ENCODE assay signal across 21 cellular contexts in the genomic region with DNA sequence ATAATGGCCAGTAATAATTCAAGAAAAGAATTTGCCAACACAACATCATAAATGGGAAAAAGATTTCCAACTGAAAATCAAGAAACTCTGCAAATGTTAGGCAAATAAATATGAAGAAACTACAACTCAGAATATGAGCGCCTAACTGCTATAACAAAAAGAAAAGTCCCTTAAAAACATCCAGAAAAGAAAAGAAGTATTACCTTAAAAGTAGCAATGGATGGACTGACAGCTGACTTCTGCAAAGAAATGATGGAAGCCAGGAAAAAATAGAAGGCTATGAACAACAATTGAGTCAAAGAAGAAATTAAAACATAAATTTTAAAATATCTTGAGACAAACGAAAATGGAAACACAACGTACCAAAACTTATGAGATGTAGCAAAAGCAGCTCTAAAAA.
"Had no signal": no experiment of that assay in that cellular context is flagged by ENCODE, and none has a peak within 500 bp of the region (broad histone marks: within the 10 kb centered on the region; RNA-seq: fewer than 3 reads in every experiment).

No MANE protein-coding gene starts in this region.

- H3K4me2 ChIP-seq: smooth muscle cell had no signal

- H3K4me1 ChIP-seq: gastrocnemius medialis, lower lobe of right lung, pancreas, testis, tibial artery had no signal

- FAIRE-seq: colon, keratinocyte, pancreas had no signal

- ATAC-seq: gastrocnemius medialis; left ventricle myocardium superior; lower lobe of right lung; natural killer cell treated with Interleukin-12 subunit alpha and Interleukin-12 subunit beta and Interleukin-15 and Interleukin-18, amount 100 ng/mL, for 72 hours; pancreas; sciatic nerve; stimulated activated memory B cell treated with anti-CD40 and anti-IgM and Interleukin-4, amounts not matched to agents 10 μg/mL and 1 μg/mL and 100 μg/mL, for 72 hours; stimulated activated naive CD8-positive, alpha-beta T cell treated with anti-CD3 and anti-CD28 coated beads, Interleukin-15, Interleukin-2, amounts not matched to agents 100 U/mL and 50 U/mL, for 24 hours had no signal

- H3K4me3 ChIP-seq: dorsolateral prefrontal cortex, gastrocnemius medialis, lower lobe of right lung, pancreas, smooth muscle cell, testis, tibial artery had no signal

- H3K27ac ChIP-seq: dorsolateral prefrontal cortex, gastrocnemius medialis, lower lobe of right lung, neutrophil, pancreas, testis, tibial artery had no signal

- H3K9me3 ChIP-seq: pancreas, testis had no signal

- DNase-seq: dorsolateral prefrontal cortex; effector CD4-positive, alpha-beta T cell; gastrocnemius medialis; head of caudate nucleus; left ventricle myocardium superior; lower lobe of right lung; naive B cell; pancreas; stimulated activated CD4-positive, alpha-beta T cell treated with anti-CD3 and anti-CD28 coated beads, Interleukin-2, amount 100 ng/mL, for 24 hours; stimulated activated CD4-positive, alpha-beta T cell treated with anti-CD3 and anti-CD28 coated beads, Interleukin-4, amount 100 ng/mL, for 24 hours; stimulated activated naive CD8-positive, alpha-beta T cell treated with anti-CD3 and anti-CD28 coated beads, Interleukin-15, Interleukin-2, amounts not matched to agents 100 U/mL and 50 U/mL, for 24 hours; substantia nigra; testis; tibial artery had no signal

- H3K27me3 ChIP-seq: dorsolateral prefrontal cortex, gastrocnemius medialis, neutrophil, testis, tibial artery had no signal

- H3K36me3 ChIP-seq: gastrocnemius medialis, lower lobe of right lung, neutrophil, pancreas, tibial artery had no signal
